ENCODE assay signal across 15 cellular contexts in genomic region chr2:196985524-196986183, GRCh38. TPM values are rescaled to one million over a fixed set of nuclear protein-coding genes. Genes with fewer than 3 reads are reported as not detected.
DNase-seq lines count a peak whose midpoint lies in the region; ATAC-seq lines count a peak whose summit lies in the region.
"Had no signal": no experiment of that assay in that cellular context is flagged by ENCODE, and none has a peak within 500 bp of the region (broad histone marks: within the 10 kb centered on the region; RNA-seq: fewer than 3 reads in every experiment).

No MANE protein-coding gene starts in this region.

- H3K4me1 Mint-ChIP-seq in T-cell, result peaks cover 32 to 38% (median 34%) of the 10 kb centered on the region in 3 donors
- peaks cover 21 to 46% (median 31%) of the 10 kb centered on the region in 3 donors for H3K4me1 Mint-ChIP-seq in naive B cell

- H3K9me3 Mint-ChIP-seq in T-cell, result peaks cover 0 to 1% (median 0%) of the 10 kb centered on the region in 3 donors
- peaks cover 0 to 5% (median 0%) of the 10 kb centered on the region in 7 donors for H3K9me3 Mint-ChIP-seq in naive B cell

- H3K27ac Mint-ChIP-seq in T-cell, result peak overlapping the region; percentile 37 to 38
- H3K27ac Mint-ChIP-seq in naive B cell, result peak overlapping the region in 4 of 6 donors; percentile 5 to 71 (median 48)

- H3K4me3 Mint-ChIP-seq in T-cell (no peak overlapping the region), naive B cell (no peak overlapping the region)

- CTCF ChIA-PET in T-cell (lab: Charles Lee), result no interaction called here

- POLR2A ChIA-PET in T-cell (lab: Charles Lee), result no interaction called here

- DNase-seq in CD1c-positive myeloid dendritic cell (ENCODE audit: extremely low spot score), result peak; percentile 59
- DNase-seq in Kasumi-1 (lab: John Stamatoyannopoulos, UW), result peak; percentile 40 to 52
- DNase-seq in T-cell, result no peak
- DNase-seq in naive B cell, result no peak
- no peak for DNase-seq in stimulated activated CD4-positive, alpha-beta T cell treated with anti-CD3 and anti-CD28 coated beads, Interleukin-15, amount 100 ng/mL, for 24 hours
- no peak for DNase-seq in NCI-H1105 treated with DMSO at 0.1 percent for 48 hours (lab: John Stamatoyannopoulos, UW)
- no peak for DNase-seq in OCI-M2 (lab: John Stamatoyannopoulos, UW; ENCODE audit: unreplicated experiment)
- DNase-seq: activated CD8-positive, alpha-beta memory T cell treated with anti-CD3 and anti-CD28 coated beads, Interleukin-2, amount 50 U/mL, for 48 hours; Caco-2; erythroblast; NCI-H187 treated with DMSO at 0.1 percent for 48 hours; SHP77 had no signal

- H3K36me3 Mint-ChIP-seq in T-cell (peaks cover 37% of the 10 kb centered on the region), naive B cell (peaks cover 11 to 19% of the 10 kb centered on the region in 2 donors)

- H3K27me3 Mint-ChIP-seq in T-cell, result no peaks in the 10 kb centered on the region
- no peaks in the 10 kb centered on the region for H3K27me3 Mint-ChIP-seq in naive B cell

- ATAC-seq in T-cell (replicated peaks in 1 of 4) (no peak), naive B cell (ENCODE audit: low read depth in 2 of 2) (peak; percentile 69 to 72)
- ATAC-seq: activated CD4-positive, CD25-positive, alpha-beta regulatory T cell treated with anti-CD3 and anti-CD28 coated beads, Interleukin-2, amount 50 U/mL, for 24 hours; gastroesophageal sphincter; right cardiac atrium had no signal

RNA-seq across cellular contexts. Expression of gene PGAP1, which starts 59.1 kb away (rescaled TPM):
- 10 to 100 TPM; 10.8 to 17.4 (median 13.9) TPM for total RNA-seq in T-cell
- under 1 TPM in 3 of 6 donors, not detected in 3; 0.22 to 0.39 (median 0.32) TPM for polyA plus RNA-seq in naive B cell (ENCODE audit: low read depth in 6 of 6)

Comparison
In these comparisons a context has a peak if more than half of its experiments do, and no peak if none do; other contexts are left out.
1. DNase-seq: peak in CD1c-positive myeloid dendritic cell (single experiment) and Kasumi-1 (2 of 2); none in T-cell (0 of 34), naive B cell (single experiment), stimulated activated CD4-positive, alpha-beta T cell treated with anti-CD3 and anti-CD28 coated beads, Interleukin-15, amount 100 ng/mL, for 24 hours (single experiment), NCI-H1105 treated with DMSO at 0.1 percent for 48 hours (single experiment) and OCI-M2 (single experiment).
2. ATAC-seq: peak in naive B cell (2 of 2); none in T-cell (0 of 4).